In genomic region chr5:88675758-88676636, GRCh38 we compare ENCODE assay signal across 1 cellular context.
A peak's percentile ranks its signal among the peaks of the same experiment; 100 is the strongest.
TF ChIP-seq lines count a peak whose summit lies in the region.

No MANE protein-coding gene starts in this region.

TF ChIP-seq in HEK293, 187 proteins besides CTCF, POLR2A, EP300 and RAD21 (continued from another document and continues in another):
- TF ChIP-seq ZNF701 (tag by site-specific recombination; IDR thresholded peaks at IDR 0.05) (no peak), TRIM28 (IDR thresholded peaks at IDR 0.05; ENCODE audit: borderline replicate concordance, low read length) (no peak), BCL6B (tag by site-specific recombination; IDR thresholded peaks at IDR 0.05) (no peak), ZNF488 (tag by site-specific recombination; IDR thresholded peaks at IDR 0.05) (no peak), ZNF707 (tag by site-specific recombination; IDR thresholded peaks at IDR 0.05) (no peak), ZBTB20 (tag by site-specific recombination; IDR thresholded peaks at IDR 0.05) (0 out of 2 replicates have a peak, but pooled peaks have one; percentile 32), ZNF19 (tag by site-specific recombination; IDR thresholded peaks at IDR 0.05; ENCODE audit: low read depth) (no peak), ZNF76 (tag by site-specific recombination; IDR thresholded peaks at IDR 0.05; ENCODE audit: borderline replicate concordance, low read depth) (no peak), ZFP3 (tag by site-specific recombination; IDR thresholded peaks at IDR 0.05; ENCODE audit: low read depth) (0 out of 2 replicates have a peak, but pooled peaks have one; percentile 51), REPIN1 (tag by site-specific recombination; IDR thresholded peaks at IDR 0.05; ENCODE audit: low read depth) (no peak), AEBP2 (tag by site-specific recombination; IDR thresholded peaks at IDR 0.05; ENCODE audit: borderline replicate concordance) (no peak), ZNF555 (tag by site-specific recombination; conservative IDR thresholded peaks at IDR 0.05) (no peak), ZNF157 (tag by site-specific recombination; IDR thresholded peaks at IDR 0.05) (no peak), PRDM6 (tag by site-specific recombination; IDR thresholded peaks at IDR 0.05) (no peak), ZNF660 (tag by site-specific recombination; IDR thresholded peaks at IDR 0.05) (peak; percentile 88), ZNF843 (tag by site-specific recombination; IDR thresholded peaks at IDR 0.05) (no peak), ZNF518A (tag by site-specific recombination; conservative IDR thresholded peaks at IDR 0.05; ENCODE audit: low read depth) (no peak), GLIS2 (tag by site-specific recombination; IDR thresholded peaks at IDR 0.05) (no peak), ZNF548 (tag by site-specific recombination; IDR thresholded peaks at IDR 0.05) (no peak), ZNF18 (tag by site-specific recombination; IDR thresholded peaks at IDR 0.05) (0 out of 2 replicates have a peak, but pooled peaks have one; percentile 17), ZNF169 (tag by site-specific recombination; IDR thresholded peaks at IDR 0.05) (no peak), ZBTB44 (tag by site-specific recombination; IDR thresholded peaks at IDR 0.05) (peak; percentile 55; the same call in 1 of the 2 replicates), ZNF600 (tag by site-specific recombination; IDR thresholded peaks at IDR 0.05) (no peak), SCRT1 (tag by site-specific recombination; IDR thresholded peaks at IDR 0.05; ENCODE audit: borderline replicate concordance) (no peak), ZNF48 (tag by site-specific recombination; IDR thresholded peaks at IDR 0.05) (no peak), ZNF670 (tag by site-specific recombination; IDR thresholded peaks at IDR 0.05; ENCODE audit: low read depth) (no peak), OVOL3 (tag by site-specific recombination; IDR thresholded peaks at IDR 0.05) (no peak), ZNF544 (tag by site-specific recombination; IDR thresholded peaks at IDR 0.05) (no peak), ZNF792 (tag by site-specific recombination; IDR thresholded peaks at IDR 0.05) (no peak), ZNF354C (tag by site-specific recombination; IDR thresholded peaks at IDR 0.05; ENCODE audit: borderline replicate concordance, low read depth) (no peak), ZNF473 (tag by site-specific recombination; IDR thresholded peaks at IDR 0.05) (no peak), KLF10 (tag by site-specific recombination; IDR thresholded peaks at IDR 0.05) (peak; percentile 81), ZNF837 (tag by site-specific recombination; IDR thresholded peaks at IDR 0.05) (no peak), BCL11A (tag by site-specific recombination; IDR thresholded peaks at IDR 0.05; ENCODE audit: low read depth) (peak; percentile 74; the same call in 1 of the 2 replicates), SP7 (tag by site-specific recombination; IDR thresholded peaks at IDR 0.05) (peak; percentile 69), ZFP37 (tag by site-specific recombination; IDR thresholded peaks at IDR 0.05) (0 out of 2 replicates have a peak, but pooled peaks have one; percentile 43), ZNF202 (tag by site-specific recombination; IDR thresholded peaks at IDR 0.05; ENCODE audit: borderline replicate concordance) (no peak), ZBTB7A (tag by site-specific recombination; IDR thresholded peaks at IDR 0.05; ENCODE audit: low read depth) (no peak), ZNF26 (tag by site-specific recombination; IDR thresholded peaks at IDR 0.05) (no peak), ZNF274 (IDR thresholded peaks at IDR 0.05; ENCODE audit: low read length) (no peak), ZNF274 (tag by site-specific recombination; IDR thresholded peaks at IDR 0.05; ENCODE audit: borderline replicate concordance) (no peak), ZNF433 (tag by site-specific recombination; IDR thresholded peaks at IDR 0.05; ENCODE audit: low read depth) (no peak), ZNF280C (tag by site-specific recombination; IDR thresholded peaks at IDR 0.05) (no peak), ZNF335 (tag by site-specific recombination; conservative IDR thresholded peaks at IDR 0.05) (peak; percentile 76), RBAK (tag by site-specific recombination; IDR thresholded peaks at IDR 0.05) (no peak)
